ENCODE assay signal across 20 cellular contexts in genomic region chr4:121360496-121360895, GRCh38. TPM values are rescaled to one million over a fixed set of nuclear protein-coding genes. Genes with fewer than 3 reads are reported as not detected.
"Had no signal": no experiment of that assay in that cellular context is flagged by ENCODE, and none has a peak within 500 bp of the region (broad histone marks: within the 10 kb centered on the region; RNA-seq: fewer than 3 reads in every experiment).

No MANE protein-coding gene starts in this region.

- H3K27me3 ChIP-seq: colonic mucosa, sigmoid colon, suprapubic skin, upper lobe of right lung had no signal

- H3K27ac ChIP-seq: colonic mucosa, sigmoid colon, suprapubic skin, upper lobe of right lung had no signal

- H3K4me1 ChIP-seq: colonic mucosa, left ventricle myocardium inferior, sigmoid colon, suprapubic skin, upper lobe of right lung had no signal

- DNase-seq: activated CD4-positive, alpha-beta T cell treated with anti-CD3 and anti-CD28 coated beads, Interleukin-2, amount 50 U/mL, for 48 hours; activated CD4-positive, CD25-positive, alpha-beta regulatory T cell treated with anti-CD3 and anti-CD28 coated beads, Interleukin-2, amount 50 U/mL, for 72 hours; activated CD8-positive, alpha-beta memory T cell treated with anti-CD3 and anti-CD28 coated beads, Interleukin-2, amount 10 ng/mL, durations not matched to agents 7 days and 5 days; activated gamma-delta T cell treated with Interleukin-2 at 50 U/mL for 16 hours; activated naive CD8-positive, alpha-beta T cell treated with anti-CD3 and anti-CD28 coated beads for 36 hours; activated T-cell treated with anti-CD3 and anti-CD28 coated beads, Interleukin-2, amount 50 U/mL, for 4 hours; aorta; colonic mucosa; effector CD4-positive, alpha-beta T cell; immature natural killer cell; left ventricle myocardium inferior; occipital lobe; sigmoid colon; stimulated activated CD4-positive, alpha-beta T cell treated with anti-CD3 and anti-CD28 coated beads, Interleukin-2, amount 100 ng/mL, for 48 hours; stimulated activated naive CD4-positive, alpha-beta T cell treated with Interleukin-2 at 50 U/mL for 16 hours; upper lobe of right lung had no signal

- H3K9me3 ChIP-seq: colonic mucosa, left ventricle myocardium inferior, sigmoid colon, suprapubic skin, upper lobe of right lung had no signal

- H3K4me3 ChIP-seq: colonic mucosa, left ventricle myocardium inferior, sigmoid colon, suprapubic skin, upper lobe of right lung had no signal

- ATAC-seq: activated CD8-positive, alpha-beta memory T cell treated with anti-CD3 and anti-CD28 coated beads, Interleukin-2, amount 10 ng/mL, durations not matched to agents 7 days and 5 days; activated T-cell treated with anti-CD3 and anti-CD28 coated beads, Interleukin-2, amount 50 U/mL, for 4 hours; natural killer cell treated with Interleukin-12 subunit alpha and Interleukin-12 subunit beta and Interleukin-15 and Interleukin-18, amount 100 ng/mL, for 72 hours; upper lobe of right lung had no signal

- H3K36me3 ChIP-seq: colonic mucosa, left ventricle myocardium inferior, sigmoid colon, suprapubic skin, upper lobe of right lung had no signal

RNA-seq across cellular contexts. Expression of gene QRFPR, which starts 20.3 kb away (rescaled TPM):
- total RNA-seq: activated CD8-positive, alpha-beta memory T cell treated with anti-CD3 and anti-CD28 coated beads, Interleukin-2, amount 10 ng/mL, durations not matched to agents 7 days and 5 days; activated naive CD8-positive, alpha-beta T cell treated with anti-CD3 and anti-CD28 coated beads for 36 hours; activated T-cell treated with anti-CD3 and anti-CD28 coated beads, Interleukin-2, amount 50 U/mL, for 4 hours; colonic mucosa; fibroblast of villous mesenchyme; natural killer cell treated with Interleukin-12 subunit alpha and Interleukin-12 subunit beta and Interleukin-15 and Interleukin-18, amount 100 ng/mL, for 72 hours; occipital lobe; progenitor cell of endocrine pancreas; suprapubic skin had no signal
- polyA plus RNA-seq: aorta, immature natural killer cell had no signal
